In genomic region chr12:14802961-14803829, GRCh38 we compare ENCODE assay signal across 8 cellular contexts. TPM values are rescaled to one million over a fixed set of nuclear protein-coding genes. Genes with fewer than 3 reads are reported as not detected.
A peak's percentile ranks its signal among the peaks of the same experiment; 100 is the strongest.
DNase-seq lines count a peak whose midpoint lies in the region; ATAC-seq and TF ChIP-seq lines count a peak whose summit lies in the region.

Gene C12orf60 (plus strand): TSS chr12:14803670. CDS start chr12:14822936, 19,266 bp downstream.
Gene WBP11 (minus strand): TSS chr12:14803478. CDS start chr12:14801383, 2,095 bp downstream.

- peak within 1 kb of the TSS; percentile 91 for H3K4me3 ChIP-seq in suprapubic skin

- H3K27ac ChIP-seq in suprapubic skin, result peak within 1 kb of the TSS; percentile 93

- ATAC-seq in HG02588 (IDR thresholded peaks at IDR 0.05; ENCODE audit: unreplicated experiment), result peak; percentile 100

- POLR2A ChIA-PET in GM10248 (lab: Yijun Ruan, JAX), result interaction anchor here (0.6 to 1.0 kb wide), 5 partner anchors 10 to 33 kb away, joined by 3 to 12 read pairs (median 3); a partner anchor contains a TSS

- CTCF ChIA-PET in GM10248 (lab: Yijun Ruan, JAX), result interaction anchor here (0.8 to 2.1 kb wide), 9 partner anchors 11 to 418 kb away, joined by 3 to 9 read pairs (median 4); partner anchors contain the start of genes RERG and SMCO3

- H3K27me3 ChIP-seq in suprapubic skin, result no peaks in the 10 kb centered on the region

- H3K9me3 ChIP-seq in suprapubic skin, result no peaks in the 10 kb centered on the region

- peaks cover 7% of the 10 kb centered on the region for H3K36me3 ChIP-seq in suprapubic skin

- TF ChIP-seq EP300 in suprapubic skin (IDR thresholded peaks at IDR 0.05), result no peak

- H3K4me1 ChIP-seq in suprapubic skin, result peaks cover 21% of the 10 kb centered on the region

- no peak for TF ChIP-seq CTCF in GM10248 (IDR thresholded peaks at IDR 0.05; ENCODE audit: control extremely low read depth, extremely low read depth, low read depth, missing control alignments)
- peak in 1 of 2 donors; percentile 5 for TF ChIP-seq CTCF in suprapubic skin (IDR thresholded peaks at IDR 0.05)

- TF ChIP-seq POLR2A in suprapubic skin (IDR thresholded peaks at IDR 0.05), result peak in 1 of 2 donors; percentile 43

- under 1% methylated on average over 50 of the region's 51 CpGs for WGBS in suprapubic skin

- DNase-seq in GM10248 (ENCODE audit: extremely low spot score), result peak; percentile 92
- DNase-seq in NCI-H1048 (lab: John Stamatoyannopoulos, UW), result peak; percentile 96
- peak; percentile 100 for DNase-seq in SK-N-DZ (ENCODE audit: low spot score)
- peak; percentile 87 for DNase-seq in activated naive CD4-positive, alpha-beta T cell treated with anti-CD3 and anti-CD28 coated beads, Interleukin-2, amount 50 U/mL, for 16 hours
- peak; percentile 96 for DNase-seq in glomerular endothelial cell (ENCODE audit: extremely low read depth, low read depth, low spot score)
- peak; percentile 43 to 99 (median 93) for DNase-seq in nucleus accumbens (lab: John Stamatoyannopoulos, UW)
- peak; percentile 96 to 97 for DNase-seq in suprapubic skin (ENCODE audit: low spot score in 2 of 2)

RNA-seq across cellular contexts. Expression of gene C12orf60, which starts in this region (rescaled TPM):
- polyA plus RNA-seq in SK-N-DZ (2014; cell fraction: cytosol; rRNA removed), result 5.9 and 11.2 TPM in 2 replicates
- 3.7 and 7.7 TPM in 2 replicates for polyA plus RNA-seq in SK-N-DZ (2014; cell fraction: nucleus; rRNA removed)
- total RNA-seq in glomerular endothelial cell (0.24 and 2.1 TPM in 2 replicates), suprapubic skin (under 1 TPM in 2 of 4 donors, not detected in 2; 0.31 to 0.83 TPM)

RNA-seq across cellular contexts. Expression of gene WBP11, which starts in this region (rescaled TPM):
- 33.6 and 38.0 TPM in 2 replicates for polyA plus RNA-seq in SK-N-DZ (2014; cell fraction: cytosol; rRNA removed)
- polyA plus RNA-seq in SK-N-DZ (2014; cell fraction: nucleus; rRNA removed), result 16.0 and 17.9 TPM in 2 replicates
- 21.6 and 24.1 TPM in 2 replicates for total RNA-seq in glomerular endothelial cell
- 10 to 100 TPM; 16.7 to 24.4 (median 19.7) TPM for total RNA-seq in suprapubic skin

Comparison
In these comparisons a context has a peak if more than half of its experiments do, and no peak if none do; other contexts are left out.
1. Peak in every context shown above with its lines: DNase-seq, ATAC-seq, H3K4me3 ChIP-seq and H3K27ac ChIP-seq.